1 cellular context compared by ENCODE assay signal in genomic region chr17:40100669-40101366, GRCh38.
TF ChIP-seq lines count a peak whose summit lies in the region.

No MANE protein-coding gene starts in this region.

TF ChIP-seq in endothelial cell of umbilical vein, 7 proteins besides CTCF, POLR2A, EP300 and RAD21 (continued from another document):
- TF ChIP-seq MAX (IDR thresholded peaks at IDR 0.05; ENCODE audit: insufficient read depth, insufficient read length) (peak; percentile 98), MYC (IDR thresholded peaks at IDR 0.05; ENCODE audit: low read depth, low read length) (peak; percentile 69)
